In genomic region chr3:190811775-190812480, GRCh38 we compare ENCODE assay signal across 9 cellular contexts. TPM values are rescaled to one million over a fixed set of nuclear protein-coding genes. Genes with fewer than 3 reads are reported as not detected.
DNase-seq lines count a peak whose midpoint lies in the region; ATAC-seq, FAIRE-seq and TF ChIP-seq lines count a peak whose summit lies in the region.
"Had no signal": no experiment of that assay in that cellular context is flagged by ENCODE, and none has a peak within 500 bp of the region (broad histone marks: within the 10 kb centered on the region; RNA-seq: fewer than 3 reads in every experiment).

No MANE protein-coding gene starts in this region.

- intact Hi-C loops in kidney (cut with DNase I), result no loop called here

- no peak for FAIRE-seq in kidney (lab: Jason Lieb, UNC)

- in situ Hi-C loops in astrocyte of the spinal cord (cut with HindIII; ENCODE audit: low sequenced_read_pairs), result no loop called here

- no peaks in the 10 kb centered on the region for H3K9me3 ChIP-seq in kidney (ENCODE audit: control insufficient read depth in 1 of 2, low read length in 2 of 2)
- H3K9me3 ChIP-seq: mucosa of descending colon had no signal

- DNase-seq in AG08395 (ENCODE audit: low spot score) (peak; percentile 8), NCI-H345 (lab: John Stamatoyannopoulos, UW) (peak; percentile 62), astrocyte of the spinal cord (ENCODE audit: low read depth, low spot score) (peak; percentile 65), kidney (no peak)

- H3K4me1 ChIP-seq in kidney (ENCODE audit: control insufficient read depth in 1 of 2, insufficient read depth in 1 of 2, low read depth in 1 of 2, low read length in 2 of 2), result no peaks in the 10 kb centered on the region

- TF ChIP-seq CTCF in astrocyte of the spinal cord (IDR thresholded peaks at IDR 0.05; ENCODE audit: low read depth, low read length) (peak; percentile 66), kidney (IDR thresholded peaks at IDR 0.05; ENCODE audit: borderline replicate concordance, extremely low read depth, insufficient read depth) (peak; percentile 42)

- peak; percentile 76 for ATAC-seq in GM18498 (IDR thresholded peaks at IDR 0.05; ENCODE audit: unreplicated experiment)
- ATAC-seq in HG02981 (IDR thresholded peaks at IDR 0.05; ENCODE audit: unreplicated experiment), result peak; percentile 80
- no peak for ATAC-seq in HG03135 (IDR thresholded peaks at IDR 0.05; ENCODE audit: unreplicated experiment)
- no peak for ATAC-seq in HG03139 (IDR thresholded peaks at IDR 0.05; ENCODE audit: unreplicated experiment)
- ATAC-seq: mucosa of descending colon had no signal

- H3K36me3 ChIP-seq in kidney (ENCODE audit: control insufficient read depth in 1 of 2, insufficient read depth in 2 of 2, low read length in 2 of 2), result no peaks in the 10 kb centered on the region

- no peak overlapping the region for H3K9ac ChIP-seq in kidney (ENCODE audit: low read length in 2 of 2)

- H3K4me3 ChIP-seq in astrocyte of the spinal cord (ENCODE audit: low read depth, low read length) (no peak overlapping the region), kidney (ENCODE audit: low read length in 2 of 2) (peak overlapping the region; percentile 17 to 37)
- H3K4me3 ChIP-seq: mucosa of descending colon had no signal

- H3K27ac ChIP-seq in kidney (ENCODE audit: low read depth in 2 of 2, low read length in 2 of 2), result no peak overlapping the region

RNA-seq across cellular contexts. Expression of gene GMNC, which starts 50.6 kb away (rescaled TPM):
- 1.9 TPM for total RNA-seq in kidney
- polyA plus RNA-seq in kidney (ENCODE audit: insufficient read depth, low read depth, low replicate concordance), result 2.1 TPM
- total RNA-seq: mucosa of descending colon had no signal

Comparison
In these comparisons a context has a peak if more than half of its experiments do, and no peak if none do; other contexts are left out.
1. ATAC-seq: peak in GM18498 (single experiment) and HG02981 (single experiment); none in HG03135 (single experiment) and HG03139 (single experiment).